ENCODE assay signal across 26 cellular contexts in genomic region chr21:29320021-29320420, GRCh38. TPM values are rescaled to one million over a fixed set of nuclear protein-coding genes. Genes with fewer than 3 reads are reported as not detected.
DNase-seq lines count a peak whose midpoint lies in the region; ATAC-seq, FAIRE-seq and TF ChIP-seq lines count a peak whose summit lies in the region.
"Had no signal": no experiment of that assay in that cellular context is flagged by ENCODE, and none has a peak within 500 bp of the region (broad histone marks: within the 10 kb centered on the region; RNA-seq: fewer than 3 reads in every experiment).

No MANE protein-coding gene starts in this region.

- no peaks in the 10 kb centered on the region for H3K9me3 Mint-ChIP-seq in MCF 10A (ENCODE audit: unreplicated experiment)
- H3K9me3 Mint-ChIP-seq in dendritic cell treated with granulocyte-macrophage colony-stimulating factor and Interleukin-4, amounts not matched to agents 40 ng/mL and 50 ng/mL, for 4 days: peaks cover 14% of the 10 kb centered on the region
- H3K9me3 Mint-ChIP-seq in CD4-positive, alpha-beta memory T cell: peaks cover 0 to 3% (median 0%) of the 10 kb centered on the region in 8 donors
- H3K9me3 Mint-ChIP-seq: CD4-positive, alpha-beta T cell had no signal

- no peak for ATAC-seq in HG03097 (IDR thresholded peaks at IDR 0.05; ENCODE audit: low FRiP score, unreplicated experiment)
- ATAC-seq: GM12878, Panc1, SK-N-SH treated with all-trans-retinoic acid at 6 μM for 48 hours had no signal

- dilution Hi-C loops in mammary epithelial cell (cut with HindIII; ENCODE audit: low sequenced_read_pairs): no loop called here

- TF ChIP-seq CTCF in MCF 10A (IDR thresholded peaks at IDR 0.05; ENCODE audit: unreplicated experiment): no peak
- TF ChIP-seq CTCF in mammary epithelial cell (conservative IDR thresholded peaks at IDR 0.05 in 1 of 2, IDR thresholded peaks at IDR 0.05 in 1 of 2; ENCODE audit: extremely low read depth in 1 of 2, insufficient read depth in 1 of 2, low read depth in 1 of 2, low read length in 2 of 2): no peak
- no peak for TF ChIP-seq CTCF in neutrophil (IDR thresholded peaks at IDR 0.05)

- H3K4me2 ChIP-seq in mammary epithelial cell (ENCODE audit: insufficient read depth, low read depth, low read length): no peak overlapping the region
- H3K4me2 ChIP-seq: BLaER1 had no signal

- TF ChIP-seq POLR2A in H54 (IDR thresholded peaks at IDR 0.05; ENCODE audit: low read depth, low read length): no peak

- DNase-seq in MCF 10A (ENCODE audit: unreplicated experiment) (no peak), mammary epithelial cell (no peak), NOMO-1 (lab: John Stamatoyannopoulos, UW; ENCODE audit: unreplicated experiment in 2 of 2) (no peak), H54 (ENCODE audit: insufficient read length, low spot score) (no peak)
- DNase-seq in CD4-positive, alpha-beta memory T cell: no peak
- DNase-seq: ACHN; Caco-2; CD4-positive, alpha-beta T cell; DMS 273 treated with DMSO at 0.1 percent for 48 hours; DND-41; GM23248; NCI-H1092; NCI-H1436; NCI-H1930; NCI-H2227 treated with DMSO at 0.1 percent for 48 hours; NCI-H510A had no signal

- H3K27ac ChIP-seq in mammary epithelial cell (ENCODE audit: insufficient read depth, low read depth, low read length) (no peak overlapping the region), neutrophil (peak overlapping the region; percentile 81)
- H3K27ac ChIP-seq in CD4-positive, alpha-beta memory T cell (ENCODE audit: low read depth, low read length): no peak overlapping the region
- H3K27ac ChIP-seq: 22Rv1, BLaER1, GM23248 had no signal

- H3K4me3 Mint-ChIP-seq in MCF 10A (ENCODE audit: unreplicated experiment): no peak overlapping the region
- H3K4me3 Mint-ChIP-seq in dendritic cell treated with granulocyte-macrophage colony-stimulating factor and Interleukin-4, amounts not matched to agents 40 ng/mL and 50 ng/mL, for 4 days: no peak overlapping the region
- no peak overlapping the region for H3K4me3 Mint-ChIP-seq in CD4-positive, alpha-beta memory T cell
- H3K4me3 Mint-ChIP-seq: CD4-positive, alpha-beta T cell had no signal

- no peaks in the 10 kb centered on the region for H3K27me3 Mint-ChIP-seq in MCF 10A (ENCODE audit: insufficient read depth, unreplicated experiment)
- no peaks in the 10 kb centered on the region for H3K27me3 Mint-ChIP-seq in dendritic cell treated with granulocyte-macrophage colony-stimulating factor and Interleukin-4, amounts not matched to agents 40 ng/mL and 50 ng/mL, for 4 days
- no peaks in the 10 kb centered on the region for H3K27me3 Mint-ChIP-seq in CD4-positive, alpha-beta memory T cell
- H3K27me3 Mint-ChIP-seq: CD4-positive, alpha-beta T cell had no signal

- H3K27ac Mint-ChIP-seq in MCF 10A (ENCODE audit: low read depth, unreplicated experiment): peak overlapping the region; percentile 9
- peak overlapping the region; percentile 50 for H3K27ac Mint-ChIP-seq in dendritic cell treated with granulocyte-macrophage colony-stimulating factor and Interleukin-4, amounts not matched to agents 40 ng/mL and 50 ng/mL, for 4 days
- H3K27ac Mint-ChIP-seq in CD4-positive, alpha-beta memory T cell: peak overlapping the region in 2 of 7 donors; percentile 33 to 66
- H3K27ac Mint-ChIP-seq: CD4-positive, alpha-beta T cell had no signal

- intact Hi-C loops in MCF 10A (cut with micrococcal nuclease): no loop called here
- intact Hi-C loops in mammary epithelial cell (cut with micrococcal nuclease): no loop called here
- intact Hi-C loops in dendritic cell treated with granulocyte-macrophage colony-stimulating factor and Interleukin-4, amounts not matched to agents 40 ng/mL and 50 ng/mL, for 4 days (cut with micrococcal nuclease): no loop called here
- intact Hi-C loops in CD4-positive, alpha-beta memory T cell (cut with micrococcal nuclease): no loop called here

- no peak overlapping the region for H3K9ac ChIP-seq in mammary epithelial cell (ENCODE audit: insufficient read depth, low read length)
- H3K9ac ChIP-seq: BLaER1, GM23248 had no signal

- no peak for FAIRE-seq in H54 (lab: Jason Lieb, UNC)
- FAIRE-seq: HTR-8/SVneo had no signal

- peaks cover 99% of the 10 kb centered on the region for H3K79me2 ChIP-seq in mammary epithelial cell (ENCODE audit: insufficient read depth, low read length)

- 91% methylated on average over 7 of the region's 7 CpGs for WGBS in mammary epithelial cell (ENCODE audit: low coverage, missing lambda C conversion rate)

- H2AFZ ChIP-seq in mammary epithelial cell (ENCODE audit: low read depth, low read length): no peak overlapping the region
- H2AFZ ChIP-seq: GM23248 had no signal

- CTCF ChIA-PET in MCF 10A (lab: Yijun Ruan, JAX): interaction anchor here (0.6 to 0.8 kb wide), 2 partner anchors 15 to 930 kb away, joined by 4 to 9 read pairs; no protein-coding TSS in a partner anchor
- CTCF ChIA-PET in mammary epithelial cell (lab: Charles Lee; ENCODE audit: low non-redundant PET): no interaction called here
- CTCF ChIA-PET in CD4-positive, alpha-beta memory T cell (lab: Charles Lee; ENCODE audit: partially characterized antibody): interaction anchor here (1.0 kb wide), 1 partner anchor 15 kb away, joined by 3 read pairs; no protein-coding TSS in a partner anchor

- H3K9me3 ChIP-seq in mammary epithelial cell (replicated peaks; ENCODE audit: insufficient read depth, low read length) (no peaks in the 10 kb centered on the region), neutrophil (no peaks in the 10 kb centered on the region)
- H3K9me3 ChIP-seq in CD4-positive, alpha-beta memory T cell (ENCODE audit: control insufficient read depth in 1 of 2, low read length in 2 of 2): no peaks in the 10 kb centered on the region
- H3K9me3 ChIP-seq: Caco-2, HAP-1 had no signal

- BruUV-seq in MCF 10A (replicated peaks; lab: Mats Ljungman, UMichigan) (no TSS peak), mammary epithelial cell (replicated peaks; lab: Mats Ljungman, UMichigan) (no TSS peak)

- POLR2A ChIA-PET in MCF 10A (lab: Yijun Ruan, JAX): interaction anchor here (0.8 to 9.0 kb wide), 2 partner anchors 12 to 19 kb away, joined by 3 to 108 read pairs; partner anchors contain the start of gene BACH1
- POLR2A ChIA-PET in CD4-positive, alpha-beta memory T cell (lab: Charles Lee; ENCODE audit: partially characterized antibody): no interaction called here

- H3K4me1 ChIP-seq in mammary epithelial cell (ENCODE audit: insufficient read depth, low read length): peaks cover 7% of the 10 kb centered on the region
- H3K4me1 ChIP-seq in neutrophil (ENCODE audit: control insufficient read depth in 1 of 2, insufficient read depth in 1 of 2, low read depth in 1 of 2, low read length in 1 of 2): peaks cover 30 to 46% of the 10 kb centered on the region in 2 experiments
- peaks cover 6% of the 10 kb centered on the region for H3K4me1 ChIP-seq in CD4-positive, alpha-beta memory T cell (ENCODE audit: insufficient read depth, low read length)
- H3K4me1 ChIP-seq: BLaER1, Caco-2, HAP-1 had no signal

- H3K4me3 ChIP-seq in mammary epithelial cell (replicated peaks in 1 of 3; ENCODE audit: insufficient read depth in 1 of 3, low read depth in 2 of 3, low read length in 3 of 3) (no peak overlapping the region), neutrophil (ENCODE audit: low read depth in 1 of 2, low read length in 1 of 2) (no peak overlapping the region)
- H3K4me3 ChIP-seq in CD4-positive, alpha-beta memory T cell (ENCODE audit: low read length in 2 of 2): no peak overlapping the region
- H3K4me3 ChIP-seq: BLaER1, GM12878, GM23248, HAP-1 had no signal

- H3K27me3 ChIP-seq in mammary epithelial cell (ENCODE audit: insufficient read depth, low read length) (no peaks in the 10 kb centered on the region), neutrophil (no peaks in the 10 kb centered on the region)
- no peaks in the 10 kb centered on the region for H3K27me3 ChIP-seq in CD4-positive, alpha-beta memory T cell (ENCODE audit: insufficient read depth, low read length)
- H3K27me3 ChIP-seq: BLaER1 had no signal

- H3K36me3 ChIP-seq in mammary epithelial cell (ENCODE audit: insufficient read depth, low read length) (peaks cover 19% of the 10 kb centered on the region), neutrophil (peaks cover 32% of the 10 kb centered on the region)
- no peaks in the 10 kb centered on the region for H3K36me3 ChIP-seq in CD4-positive, alpha-beta memory T cell (ENCODE audit: insufficient read depth, low read length)

- in situ Hi-C loops in mammary epithelial cell (cut with MboI; ENCODE audit: low sequenced_read_pairs in 2 of 2): no loop called here

- H4K20me1 ChIP-seq in mammary epithelial cell (ENCODE audit: insufficient read depth, low read length): peaks cover 5% of the 10 kb centered on the region

- peaks cover 31% of the 10 kb centered on the region for H3K36me3 Mint-ChIP-seq in MCF 10A (ENCODE audit: insufficient read depth, unreplicated experiment)
- peaks cover 44% of the 10 kb centered on the region for H3K36me3 Mint-ChIP-seq in dendritic cell treated with granulocyte-macrophage colony-stimulating factor and Interleukin-4, amounts not matched to agents 40 ng/mL and 50 ng/mL, for 4 days (ENCODE audit: low read depth)
- peaks cover 23 to 40% of the 10 kb centered on the region in 2 donors for H3K36me3 Mint-ChIP-seq in CD4-positive, alpha-beta memory T cell

- H3K4me1 Mint-ChIP-seq in MCF 10A (ENCODE audit: insufficient read depth, unreplicated experiment): peaks cover 37% of the 10 kb centered on the region
- H3K4me1 Mint-ChIP-seq in dendritic cell treated with granulocyte-macrophage colony-stimulating factor and Interleukin-4, amounts not matched to agents 40 ng/mL and 50 ng/mL, for 4 days (ENCODE audit: low read depth): peaks cover 80% of the 10 kb centered on the region
- peaks cover 30 to 54% (median 37%) of the 10 kb centered on the region in 4 donors for H3K4me1 Mint-ChIP-seq in CD4-positive, alpha-beta memory T cell

RNA-seq across cellular contexts. Expression of gene BACH1, which starts 21.3 kb away (rescaled TPM):
- total RNA-seq in MCF 10A (2022): 69.3 and 76.6 TPM in 2 replicates
- 10 to 100 TPM; 38.8 to 45.7 TPM for total RNA-seq in mammary epithelial cell
- polyA plus RNA-seq in mammary epithelial cell: 13.7 TPM
- 98.6 TPM for polyA minus RNA-seq in mammary epithelial cell
- 10 to 100 TPM; 46.5 to 49.0 TPM for total RNA-seq in CD4-positive, alpha-beta memory T cell
- 10 to 100 TPM; 19.1 to 19.4 TPM for polyA plus RNA-seq in CD4-positive, alpha-beta memory T cell
